ENCODE assay signal across 10 cellular contexts in genomic region chr4:66433706-66434105, GRCh38.
"Had no signal": no experiment of that assay in that cellular context is flagged by ENCODE, and none has a peak within 500 bp of the region (broad histone marks: within the 10 kb centered on the region; RNA-seq: fewer than 3 reads in every experiment).

No MANE protein-coding gene starts in this region.

- H3K9me3 ChIP-seq: HAP-1 had no signal

- H3K27ac Mint-ChIP-seq: HFFc6 had no signal

- H3K9ac ChIP-seq: GM23248 had no signal

- H3K4me3 ChIP-seq: GM23248, HAP-1, K562 had no signal

- FAIRE-seq: HTR-8/SVneo, K562 had no signal

- H3K27ac ChIP-seq: GM23248 had no signal

- ATAC-seq: HCT116, K562 had no signal

- H3K36me3 ChIP-seq: HAP-1 had no signal

- DNase-seq: GM23248, GOT3, H7, HFFc6, IMR-90, KG1 had no signal

- H3K4me3 Mint-ChIP-seq: HFFc6 had no signal
